ENCODE assay signal across 8 cellular contexts in the genomic region with DNA sequence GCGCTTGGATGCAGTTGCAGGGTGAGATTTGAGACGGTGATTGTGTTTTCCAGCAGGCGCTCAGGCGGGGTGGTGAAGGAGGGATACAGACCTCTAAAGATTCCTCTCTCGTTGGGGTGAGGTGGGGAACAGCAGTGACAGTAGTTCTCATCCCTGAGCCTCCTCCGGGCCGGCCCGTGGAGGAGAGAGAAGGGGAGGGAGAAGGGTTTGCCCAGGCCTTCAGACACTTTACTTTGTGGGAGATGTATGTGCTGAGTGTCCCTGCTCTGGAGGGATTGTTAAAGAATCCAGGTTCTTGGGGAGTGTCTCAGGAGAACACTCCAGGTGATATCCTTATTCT. TPM values are rescaled to one million over a fixed set of nuclear protein-coding genes. Genes with fewer than 3 reads are reported as not detected.
DNase-seq lines count a peak whose midpoint lies in the region; ATAC-seq and TF ChIP-seq lines count a peak whose summit lies in the region.

No MANE protein-coding gene starts in this region.

- peak overlapping the region; percentile 92 for H3K27ac Mint-ChIP-seq in central memory CD8-positive, alpha-beta T cell (ENCODE audit: low read depth)
- H3K27ac Mint-ChIP-seq in mesothelial cell of epicardium, result peak overlapping the region; percentile 99

- peak; percentile 26 for ATAC-seq in HG03439 (IDR thresholded peaks at IDR 0.05; ENCODE audit: unreplicated experiment)
- ATAC-seq in central memory CD8-positive, alpha-beta T cell (replicated peaks; ENCODE audit: extremely low read depth, poor library complexity, severe bottlenecking), result peak; percentile 11

- peaks cover 7% of the 10 kb centered on the region for H3K36me3 Mint-ChIP-seq in central memory CD8-positive, alpha-beta T cell (ENCODE audit: insufficient read depth)
- no peaks in the 10 kb centered on the region for H3K36me3 Mint-ChIP-seq in mesothelial cell of epicardium

- H3K27me3 Mint-ChIP-seq in central memory CD8-positive, alpha-beta T cell, result no peaks in the 10 kb centered on the region
- peaks cover 8% of the 10 kb centered on the region for H3K27me3 Mint-ChIP-seq in mesothelial cell of epicardium (ENCODE audit: low read depth)

- H3K4me1 Mint-ChIP-seq in central memory CD8-positive, alpha-beta T cell, result peaks cover 45% of the 10 kb centered on the region
- peaks cover 20% of the 10 kb centered on the region for H3K4me1 Mint-ChIP-seq in mesothelial cell of epicardium

- H3K4me3 ChIP-seq in GM12865 (ENCODE audit: low read depth, low read length), result peak overlapping the region; percentile 91

- H3K4me3 Mint-ChIP-seq in central memory CD8-positive, alpha-beta T cell, result peak overlapping the region; percentile 96
- peak overlapping the region; percentile 99 for H3K4me3 Mint-ChIP-seq in mesothelial cell of epicardium

- TF ChIP-seq CTCF in GM12865 (IDR thresholded peaks at IDR 0.05; ENCODE audit: insufficient read depth, low read depth, low read length, missing control alignments) (no peak), mesothelial cell of epicardium (IDR thresholded peaks at IDR 0.05; ENCODE audit: unreplicated experiment) (no peak)

- H3K9me3 Mint-ChIP-seq in central memory CD8-positive, alpha-beta T cell, result no peaks in the 10 kb centered on the region
- H3K9me3 Mint-ChIP-seq in mesothelial cell of epicardium, result no peaks in the 10 kb centered on the region

- DNase-seq in GM12865 (ENCODE audit: low read depth) (no peak), mesothelial cell of epicardium (ENCODE audit: low spot score in 2 of 2, unreplicated experiment in 2 of 2) (no peak), NCI-H1105 treated with DMSO at 0.1 percent for 48 hours (lab: John Stamatoyannopoulos, UW) (no peak), medulla oblongata (ENCODE audit: extremely low spot score) (no peak), NCI-H510A treated with DMSO at 0.1 percent for 48 hours (lab: John Stamatoyannopoulos, UW) (no peak), islet precursor cell (no peak)
- no peak for DNase-seq in central memory CD8-positive, alpha-beta T cell (ENCODE audit: low spot score in 2 of 2)

RNA-seq across cellular contexts. Expression of a gene that starts 41.0 kb away (rescaled TPM):
- total RNA-seq in mesothelial cell of epicardium, result 0.81 to 0.82 TPM in 2 of 3 replicates, not detected in the other

RNA-seq across cellular contexts. Expression of a gene that starts 41.5 kb away (rescaled TPM):
- total RNA-seq in mesothelial cell of epicardium, result 9.3 to 10.4 TPM (median 10.3 TPM) in 3 replicates

RNA-seq across cellular contexts. Expression of a gene that starts 45.9 kb away (rescaled TPM):
- total RNA-seq in mesothelial cell of epicardium, result not detected in 3 replicates

RNA-seq across cellular contexts. Expression of a gene that starts 51.1 kb away (rescaled TPM):
- 12.3 to 14.2 TPM (median 14.1 TPM) in 3 replicates for total RNA-seq in mesothelial cell of epicardium

RNA-seq across cellular contexts. Expression of a gene that starts 56.4 kb away (rescaled TPM):
- total RNA-seq in mesothelial cell of epicardium, result 22.9 to 24.2 TPM (median 23.6 TPM) in 3 replicates
